In the genomic region with DNA sequence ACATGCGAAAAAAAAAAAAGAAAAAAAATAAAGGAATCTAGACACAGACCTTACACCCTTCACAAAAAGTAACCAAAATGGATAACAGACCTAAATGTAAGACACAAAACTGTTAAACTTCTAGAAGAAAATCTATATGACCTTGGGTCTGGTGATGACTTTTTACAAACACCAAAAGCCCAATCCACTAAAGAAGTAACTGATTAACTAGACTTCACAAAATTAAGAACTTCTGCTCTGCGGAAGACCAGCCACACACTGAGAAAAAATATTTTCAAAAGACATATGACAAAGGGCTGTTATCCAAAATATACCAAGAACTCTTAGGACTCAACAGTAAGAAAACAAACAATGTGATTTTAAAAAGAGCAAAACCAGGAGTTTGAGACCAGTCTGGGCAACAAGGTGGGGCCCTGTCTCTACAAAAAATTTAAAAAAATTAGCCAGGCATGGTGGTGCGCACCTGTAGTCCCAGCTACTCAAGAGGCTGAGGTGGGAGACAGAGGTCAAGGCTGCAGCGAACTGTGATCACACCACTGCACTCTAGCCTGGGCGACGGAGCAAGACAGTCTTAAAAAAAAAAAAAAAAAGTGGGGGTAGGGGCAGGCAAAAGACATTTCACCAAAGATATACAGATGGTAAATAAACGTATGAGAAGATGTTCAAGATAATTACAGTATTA, we compare ENCODE assay signal across 20 cellular contexts. TPM values are rescaled to one million over a fixed set of nuclear protein-coding genes. Genes with fewer than 3 reads are reported as not detected.
DNase-seq lines count a peak whose midpoint lies in the region; ATAC-seq, FAIRE-seq and TF ChIP-seq lines count a peak whose summit lies in the region.
"Had no signal": no experiment of that assay in that cellular context is flagged by ENCODE, and none has a peak within 500 bp of the region (broad histone marks: within the 10 kb centered on the region; RNA-seq: fewer than 3 reads in every experiment).

No MANE protein-coding gene starts in this region.

- H3K9me3 ChIP-seq in heart left ventricle = no peaks in the 10 kb centered on the region
- H3K9me3 ChIP-seq: A549 had no signal

- no peak for TF ChIP-seq POLR2A in heart left ventricle (IDR thresholded peaks at IDR 0.05)

- H3K4me3 Mint-ChIP-seq in chondrocyte (ENCODE audit: unreplicated experiment) (no peak overlapping the region), nephron (no peak overlapping the region)

- DNase-seq in heart left ventricle (no peak), Right ventricle myocardium superior (no peak), chondrocyte (ENCODE audit: low spot score) (no peak), kidney glomerular epithelial cell (lab: John Stamatoyannopoulos, UW) (no peak), frontal cortex (ENCODE audit: low spot score in 2 of 2) (no peak)
- peak; percentile 6 for DNase-seq in stimulated activated CD8-positive, alpha-beta memory T cell treated with anti-CD3 and anti-CD28 coated beads, Interleukin-4, amount 100 ng/mL, for 48 hours
- DNase-seq: CD4-positive, CD25-positive, alpha-beta regulatory T cell; KG1; NCI-H1092; NCI-H2107; NCI-H226; NCI-H526 treated with DMSO at 0.1 percent for 48 hours; PC-9 had no signal

- H3K27ac Mint-ChIP-seq in chondrocyte (ENCODE audit: unreplicated experiment) (peak overlapping the region; percentile 24), nephron (peak overlapping the region; percentile 52 to 83 (median 77))

- peaks cover 0 to 90% (median 47%) of the 10 kb centered on the region in 9 donors for H3K36me3 ChIP-seq in heart left ventricle

- H3K36me3 Mint-ChIP-seq in chondrocyte (ENCODE audit: low read depth) = peaks cover 40% of the 10 kb centered on the region
- peaks cover 80% of the 10 kb centered on the region for H3K36me3 Mint-ChIP-seq in nephron (ENCODE audit: low read depth)

- H3K27me3 ChIP-seq in heart left ventricle = no peaks in the 10 kb centered on the region

- H3K4me1 Mint-ChIP-seq in chondrocyte (ENCODE audit: low read depth) (peaks cover 10% of the 10 kb centered on the region), nephron (peaks cover 43% of the 10 kb centered on the region)

- H3K9me3 Mint-ChIP-seq in chondrocyte (ENCODE audit: low read depth) (no peaks in the 10 kb centered on the region), nephron (no peaks in the 10 kb centered on the region)
- H3K9me3 Mint-ChIP-seq: CD4-positive, CD25-positive, alpha-beta regulatory T cell had no signal

- WGBS in heart left ventricle, 4 donors = 90 to 94% (median 92%) methylated on average over 7 of the region's 7 CpGs

- no peak overlapping the region for H3K4me3 ChIP-seq in heart left ventricle
- H3K4me3 ChIP-seq: A549, GM12878, PC-9 had no signal

- H3K27me3 Mint-ChIP-seq in chondrocyte (ENCODE audit: low read depth) = no peaks in the 10 kb centered on the region
- no peaks in the 10 kb centered on the region for H3K27me3 Mint-ChIP-seq in nephron (ENCODE audit: low read depth)
- H3K27me3 Mint-ChIP-seq: CD4-positive, CD25-positive, alpha-beta regulatory T cell had no signal

- intact Hi-C loops in heart left ventricle (cut with DNase I) = no loop called here
- intact Hi-C loops in Right ventricle myocardium superior (cut with DNase I) = no loop called here

- H3K4me1 ChIP-seq in heart left ventricle = peaks cover 0 to 62% (median 28%) of the 10 kb centered on the region in 12 donors
- H3K4me1 ChIP-seq: A549 had no signal

- no peak for FAIRE-seq in frontal cortex (lab: Jason Lieb, UNC)
- FAIRE-seq: A549, GM12878, GM18507, GM19239 had no signal

- H3K27ac ChIP-seq in heart left ventricle = peak overlapping the region in 8 of 12 donors; percentile 2 to 69 (median 37)
- H3K27ac ChIP-seq: A549, PC-9 had no signal

- ATAC-seq in heart left ventricle = no peak
- no peak for ATAC-seq in Right ventricle myocardium superior (ENCODE audit: poor library complexity)
- ATAC-seq in HG02759 (IDR thresholded peaks at IDR 0.05; ENCODE audit: unreplicated experiment) = no peak
- ATAC-seq: A549, GM12878, HCT116 had no signal

- TF ChIP-seq CTCF in heart left ventricle (IDR thresholded peaks at IDR 0.05) (no peak), chondrocyte (IDR thresholded peaks at IDR 0.05) (no peak), nephron (IDR thresholded peaks at IDR 0.05; ENCODE audit: unreplicated experiment in 3 of 3) (no peak)

RNA-seq across cellular contexts. Expression of gene PARP1, which starts 9.8 kb away (rescaled TPM):
- total RNA-seq in heart left ventricle (100 to 1,000 TPM in 8 of 9 donors, 10 to 100 TPM in 1; 98.8 to 168 (median 111) TPM), Right ventricle myocardium superior (149 TPM), chondrocyte (43.9 to 77.5 TPM (median 48.6 TPM) in 3 replicates), frontal cortex (115 TPM)
- polyA plus RNA-seq in heart left ventricle = 100 to 1,000 TPM in 1 of 2 donors, 10 to 100 TPM in 1; 50.4 to 140 TPM
